Comparison of ENCODE assay signal across 8 cellular contexts in genomic region chr5:139561655-139562451, GRCh38. TPM values are rescaled to one million over a fixed set of nuclear protein-coding genes. Genes with fewer than 3 reads are reported as not detected.
DNase-seq lines count a peak whose midpoint lies in the region; ATAC-seq and TF ChIP-seq lines count a peak whose summit lies in the region.

No MANE protein-coding gene starts in this region.

- H3K36me3 ChIP-seq in HUES64 (ENCODE audit: insufficient read depth, low read length) (peaks cover 26% of the 10 kb centered on the region), right lobe of liver (no peaks in the 10 kb centered on the region)

- H3K4me1 Mint-ChIP-seq in dendritic cell treated with granulocyte-macrophage colony-stimulating factor and Interleukin-4, amounts not matched to agents 40 ng/mL and 50 ng/mL, for 4 days (ENCODE audit: low read depth), result peaks cover 45% of the 10 kb centered on the region

- no peak for TF ChIP-seq POLR2A in right lobe of liver (IDR thresholded peaks at IDR 0.05)

- H3K27ac Mint-ChIP-seq in dendritic cell treated with granulocyte-macrophage colony-stimulating factor and Interleukin-4, amounts not matched to agents 40 ng/mL and 50 ng/mL, for 4 days, result peak overlapping the region; percentile 96

- peak overlapping the region; percentile 90 for H3K4me3 ChIP-seq in HUES64 (ENCODE audit: low read length)
- peak overlapping the region; percentile 90 for H3K4me3 ChIP-seq in WI38 (ENCODE audit: low read depth, low read length)
- peak overlapping the region; percentile 89 to 93 (median 92) for H3K4me3 ChIP-seq in right lobe of liver

- peaks cover 26% of the 10 kb centered on the region for H3K36me3 Mint-ChIP-seq in dendritic cell treated with granulocyte-macrophage colony-stimulating factor and Interleukin-4, amounts not matched to agents 40 ng/mL and 50 ng/mL, for 4 days (ENCODE audit: low read depth)

- H3K27me3 ChIP-seq in HUES64 (ENCODE audit: insufficient read depth, low read length) (no peaks in the 10 kb centered on the region), right lobe of liver (no peaks in the 10 kb centered on the region)

- H3K4me3 Mint-ChIP-seq in dendritic cell treated with granulocyte-macrophage colony-stimulating factor and Interleukin-4, amounts not matched to agents 40 ng/mL and 50 ng/mL, for 4 days, result peak overlapping the region; percentile 95

- H3K27ac ChIP-seq in HUES64 (ENCODE audit: low read depth, low read length), result peak overlapping the region; percentile 95
- peak overlapping the region; percentile 89 to 96 (median 91) for H3K27ac ChIP-seq in right lobe of liver

- H3K9ac ChIP-seq in HUES64 (ENCODE audit: low read depth, low read length), result peak overlapping the region; percentile 89

- no peaks in the 10 kb centered on the region for H3K9me3 ChIP-seq in HUES64 (ENCODE audit: insufficient read depth, low read depth, low read length)
- H3K9me3 ChIP-seq in right lobe of liver, result no peaks in the 10 kb centered on the region

- intact Hi-C loops in dendritic cell treated with granulocyte-macrophage colony-stimulating factor and Interleukin-4, amounts not matched to agents 40 ng/mL and 50 ng/mL, for 4 days (cut with micrococcal nuclease), result loop anchor here (2.0 kb wide), 1 partner anchor 43 kb away; no protein-coding TSS in a partner anchor
- intact Hi-C loops in right lobe of liver (cut with DNase I), result no loop called here

- H3K9me3 Mint-ChIP-seq in dendritic cell treated with granulocyte-macrophage colony-stimulating factor and Interleukin-4, amounts not matched to agents 40 ng/mL and 50 ng/mL, for 4 days, result no peaks in the 10 kb centered on the region

- peak; percentile 18 for ATAC-seq in GM21526 (IDR thresholded peaks at IDR 0.05; ENCODE audit: low FRiP score, unreplicated experiment)
- peak; percentile 29 to 53 (median 44) for ATAC-seq in right lobe of liver

- DNase-seq in DMS53 (lab: John Stamatoyannopoulos, UW) (peak; percentile 74), right lobe of liver (peak; percentile 64 to 73 (median 68)), NCI-H2029 (lab: John Stamatoyannopoulos, UW) (no peak)
- peak; percentile 26 to 45 (median 27) for DNase-seq in stimulated activated CD4-positive, alpha-beta T cell treated with anti-CD3 and anti-CD28 coated beads, TNF-alpha, amount 100 ng/mL, for 48 hours (ENCODE audit: low read depth in 3 of 3)

- peaks cover 12% of the 10 kb centered on the region for H3K4me1 ChIP-seq in HUES64 (ENCODE audit: insufficient read depth, low read length)
- peaks cover 0 to 25% (median 4%) of the 10 kb centered on the region in 4 donors for H3K4me1 ChIP-seq in right lobe of liver

- H3K27me3 Mint-ChIP-seq in dendritic cell treated with granulocyte-macrophage colony-stimulating factor and Interleukin-4, amounts not matched to agents 40 ng/mL and 50 ng/mL, for 4 days, result no peaks in the 10 kb centered on the region

- TF ChIP-seq CTCF in WI38 (IDR thresholded peaks at IDR 0.05; ENCODE audit: low read depth, low read length) (no peak), right lobe of liver (IDR thresholded peaks at IDR 0.05) (no peak)

- WGBS in HUES64, result under 1% methylated on average over 55 of the region's 57 CpGs
- WGBS in right lobe of liver (ENCODE audit: insufficient coverage, low coverage, low lambda C conversion rate, missing lambda C conversion rate), result 0% methylated on average over 5 of the region's 57 CpGs

RNA-seq across cellular contexts. Expression of gene UBE2D2, which starts 0.7 kb away (rescaled TPM):
- 185 TPM for polyA plus RNA-seq in HUES64 (2013, experiment 1 of 2)
- 179 TPM for polyA plus RNA-seq in HUES64 (2013, experiment 2 of 2)
- 10 to 100 TPM; 38.3 to 68.3 (median 53.1) TPM for total RNA-seq in right lobe of liver
